ENCODE assay signal across 8 cellular contexts in the genomic region with DNA sequence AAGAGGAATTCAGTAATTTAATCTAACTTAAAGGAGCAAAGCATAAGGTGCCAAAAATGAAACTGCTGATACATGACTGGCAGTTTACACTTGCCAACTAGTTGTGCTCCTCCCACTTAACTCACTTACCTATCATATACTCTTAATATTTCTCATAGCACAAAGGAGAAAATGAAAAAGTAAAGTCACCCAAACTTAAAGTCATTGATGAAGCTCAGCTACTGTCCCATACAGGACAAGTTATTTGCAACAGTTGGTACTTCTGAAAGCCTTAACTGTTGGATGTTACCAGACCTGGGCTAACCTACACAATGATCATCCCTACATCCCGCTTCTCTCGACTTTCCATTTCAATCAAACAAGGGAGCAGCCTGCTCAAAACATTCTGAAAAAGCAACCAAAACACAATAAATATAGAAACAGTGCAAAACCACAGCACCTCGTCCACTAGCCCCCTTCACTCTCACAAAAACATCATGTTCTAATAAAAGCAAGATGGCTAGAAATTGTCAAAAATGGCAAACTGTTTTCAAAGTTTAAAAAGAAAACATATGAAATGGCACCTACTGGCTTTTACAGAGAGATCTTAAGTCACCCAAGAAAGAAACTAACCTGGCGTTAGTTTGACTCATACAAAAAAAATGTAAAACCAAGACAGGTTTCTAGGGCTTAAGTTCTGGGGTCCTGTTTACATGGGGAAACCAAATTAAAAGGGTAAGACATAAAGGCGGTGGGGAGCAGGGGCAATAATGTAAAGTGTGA. TPM values are rescaled to one million over a fixed set of nuclear protein-coding genes. Genes with fewer than 3 reads are reported as not detected.
A peak's percentile ranks its signal among the peaks of the same experiment; 100 is the strongest.
DNase-seq lines count a peak whose midpoint lies in the region; ATAC-seq and TF ChIP-seq lines count a peak whose summit lies in the region.

No MANE protein-coding gene starts in this region.

- DNase-seq in CD4-positive, alpha-beta T cell, result no peak
- DNase-seq in HT1080 (ENCODE audit: low read depth) (peak; percentile 40), iPS DF 6.9 (ENCODE audit: low read depth, low spot score) (no peak), smooth muscle cell (lab: John Stamatoyannopoulos, UW; ENCODE audit: unreplicated experiment) (no peak), amniotic stem cell (lab: John Stamatoyannopoulos, UW) (no peak), GM10248 (ENCODE audit: extremely low spot score) (no peak)
- DNase-seq in activated naive CD4-positive, alpha-beta T cell treated with anti-CD3 and anti-CD28 coated beads, Interleukin-2, amount 50 U/mL, for 72 hours (ENCODE audit: low spot score in 2 of 2), result no peak

- no peaks in the 10 kb centered on the region for H3K9me3 Mint-ChIP-seq in CD4-positive, alpha-beta T cell
- H3K9me3 Mint-ChIP-seq in activated naive CD4-positive, alpha-beta T cell treated with anti-CD3 and anti-CD28 coated beads, Interleukin-2, amount 50 U/mL, for 72 hours, result no peaks in the 10 kb centered on the region

- H3K4me2 ChIP-seq in smooth muscle cell, result peak overlapping the region; percentile 98

- H3K4me3 ChIP-seq in iPS DF 6.9 (ENCODE audit: low read length), result peak overlapping the region; percentile 100
- peak overlapping the region; percentile 97 for H3K4me3 ChIP-seq in smooth muscle cell

- no peak for TF ChIP-seq CTCF in CD4-positive, alpha-beta T cell (IDR thresholded peaks at IDR 0.05)
- TF ChIP-seq CTCF in smooth muscle cell (IDR thresholded peaks at IDR 0.05; ENCODE audit: borderline replicate concordance, insufficient read depth, poor library complexity, severe bottlenecking) (no peak), GM10248 (IDR thresholded peaks at IDR 0.05; ENCODE audit: control extremely low read depth, extremely low read depth, low read depth, missing control alignments) (no peak)

- no peaks in the 10 kb centered on the region for H3K27me3 Mint-ChIP-seq in CD4-positive, alpha-beta T cell

- peak overlapping the region; percentile 97 for H3K27ac Mint-ChIP-seq in CD4-positive, alpha-beta T cell
- H3K27ac Mint-ChIP-seq in activated naive CD4-positive, alpha-beta T cell treated with anti-CD3 and anti-CD28 coated beads, Interleukin-2, amount 50 U/mL, for 72 hours, result peak overlapping the region; percentile 87 to 97

- no peaks in the 10 kb centered on the region for H3F3A ChIP-seq in smooth muscle cell (ENCODE audit: low read depth)

- no peaks in the 10 kb centered on the region for H3K9me3 ChIP-seq in CD4-positive, alpha-beta T cell (ENCODE audit: control insufficient read depth, low read length)
- H3K9me3 ChIP-seq in iPS DF 6.9 (ENCODE audit: control insufficient read depth, insufficient read depth, low read length) (no peaks in the 10 kb centered on the region), smooth muscle cell (replicated peaks; ENCODE audit: low read depth) (no peaks in the 10 kb centered on the region)

- CTCF ChIA-PET in CD4-positive, alpha-beta T cell (lab: Charles Lee), result interaction anchor here (0.8 kb wide), 1 partner anchor 11 kb away, joined by 3 read pairs; no protein-coding TSS in a partner anchor
- CTCF ChIA-PET in GM10248 (lab: Yijun Ruan, JAX), result interaction anchor here (1.0 to 3.3 kb wide), 5 partner anchors 8 to 46 kb away, joined by 3 to 20 read pairs (median 10); no protein-coding TSS in a partner anchor

- peak; percentile 14 for ATAC-seq in CD4-positive, alpha-beta T cell (ENCODE audit: poor library complexity)
- ATAC-seq in activated naive CD4-positive, alpha-beta T cell treated with anti-CD3 and anti-CD28 coated beads, Interleukin-2, amount 50 U/mL, for 72 hours, result peak; percentile 7 to 21
- no peak for ATAC-seq in GM18870 (IDR thresholded peaks at IDR 0.05; ENCODE audit: unreplicated experiment)

- no peak overlapping the region for H2AFZ ChIP-seq in smooth muscle cell (ENCODE audit: low read depth)

- no peaks in the 10 kb centered on the region for H3K4me1 ChIP-seq in iPS DF 6.9 (ENCODE audit: control insufficient read depth, insufficient read depth, low read length)
- H3K4me1 ChIP-seq in smooth muscle cell (ENCODE audit: low read depth), result peaks cover 26% of the 10 kb centered on the region

- WGBS in iPS DF 6.9 (ENCODE audit: insufficient coverage, insufficient read length), result no CpG with 5 or more reads among the region's 5 CpGs
- WGBS in smooth muscle cell (ENCODE audit: low lambda C conversion rate), result 3% methylated on average over 5 of the region's 5 CpGs

- H4K20me1 ChIP-seq in smooth muscle cell (ENCODE audit: low read depth), result peaks cover 57% of the 10 kb centered on the region

- peak overlapping the region; percentile 97 for H3K4me3 Mint-ChIP-seq in CD4-positive, alpha-beta T cell

- H3K9ac ChIP-seq in smooth muscle cell (ENCODE audit: low read depth), result peak overlapping the region; percentile 99

- H3K79me2 ChIP-seq in smooth muscle cell (ENCODE audit: low read depth), result peaks cover 59% of the 10 kb centered on the region

- H3K36me3 ChIP-seq in iPS DF 6.9 (ENCODE audit: control insufficient read depth, insufficient read depth, low read length), result peaks cover 3% of the 10 kb centered on the region; the same call in 1 of the 2 replicates
- no peaks in the 10 kb centered on the region for H3K36me3 ChIP-seq in smooth muscle cell (ENCODE audit: low read depth)

- intact Hi-C loops in CD4-positive, alpha-beta T cell (cut with DNase I, micrococcal nuclease), result loop anchor here (2.0 to 10.0 kb wide), 4 partner anchors 137 to 1989 kb away; a partner anchor contains a TSS

- peaks cover 51% of the 10 kb centered on the region for H3K36me3 Mint-ChIP-seq in CD4-positive, alpha-beta T cell (ENCODE audit: low read depth)
- H3K36me3 Mint-ChIP-seq in activated naive CD4-positive, alpha-beta T cell treated with anti-CD3 and anti-CD28 coated beads, Interleukin-2, amount 50 U/mL, for 72 hours, result peaks cover 21 to 31% of the 10 kb centered on the region in 2 donors

- H3K27me3 ChIP-seq in CD4-positive, alpha-beta T cell (ENCODE audit: control insufficient read depth, insufficient read depth, low read length), result no peaks in the 10 kb centered on the region
- H3K27me3 ChIP-seq in iPS DF 6.9 (ENCODE audit: control insufficient read depth, insufficient read depth, low read length), result no peaks in the 10 kb centered on the region
- no peaks in the 10 kb centered on the region for H3K27me3 ChIP-seq in smooth muscle cell (ENCODE audit: low read depth)

- POLR2A ChIA-PET in CD4-positive, alpha-beta T cell (lab: Charles Lee), result interaction anchor here (0.6 to 1.2 kb wide), 3 partner anchors 11 to 201 kb away, joined by 3 to 5 read pairs (median 3); no protein-coding TSS in a partner anchor
- POLR2A ChIA-PET in GM10248 (lab: Yijun Ruan, JAX), result interaction anchor here (0.6 kb wide), 1 partner anchor 47 kb away, joined by 4 read pairs; no protein-coding TSS in a partner anchor

- peaks cover 51% of the 10 kb centered on the region for H3K4me1 Mint-ChIP-seq in CD4-positive, alpha-beta T cell (ENCODE audit: low read depth)

- peak overlapping the region; percentile 66 for H3K27ac ChIP-seq in CD4-positive, alpha-beta T cell (ENCODE audit: low read depth, low read length)
- H3K27ac ChIP-seq in iPS DF 6.9 (ENCODE audit: low read length) (no peak overlapping the region), smooth muscle cell (ENCODE audit: low read depth) (peak overlapping the region; percentile 100)

RNA-seq across cellular contexts. Expression of a gene that starts 0.9 kb away (rescaled TPM):
- total RNA-seq in CD4-positive, alpha-beta T cell, result 10 to 100 TPM; 75.7 to 85.8 TPM
- total RNA-seq in HT1080 (2014; rRNA removed; shearing (Covaris generic)), result 16.8 and 23.6 TPM in 2 replicates
- 9.4 and 13.9 TPM in 2 replicates for polyA plus RNA-seq in HT1080 (2015; cell fraction: cytosol; rRNA removed)
- polyA plus RNA-seq in HT1080 (2015; cell fraction: nucleus; rRNA removed), result 23.2 and 27.9 TPM in 2 replicates
- total RNA-seq in activated naive CD4-positive, alpha-beta T cell treated with anti-CD3 and anti-CD28 coated beads, Interleukin-2, amount 50 U/mL, for 72 hours, result 10 to 100 TPM; 45.9 to 56.6 TPM
- 48.0 and 50.0 TPM in 2 replicates for total RNA-seq in smooth muscle cell
- polyA plus RNA-seq in smooth muscle cell, result 3.2 and 4.2 TPM in 2 replicates
